In genomic region chr20:59825944-59826759, GRCh38 we compare ENCODE assay signal across 10 cellular contexts.
DNase-seq lines count a peak whose midpoint lies in the region; ATAC-seq and TF ChIP-seq lines count a peak whose summit lies in the region.
"Had no signal": no experiment of that assay in that cellular context is flagged by ENCODE, and none has a peak within 500 bp of the region (broad histone marks: within the 10 kb centered on the region; RNA-seq: fewer than 3 reads in every experiment).

No MANE protein-coding gene starts in this region.

- DNase-seq in NCI-H1105 (lab: John Stamatoyannopoulos, UW), result peak; percentile 63
- DNase-seq in NCI-H774 (lab: John Stamatoyannopoulos, UW), result peak; percentile 94
- DNase-seq in left ventricle myocardium superior, result peak; percentile 47
- no peak for DNase-seq in CD4-positive, alpha-beta T cell
- DNase-seq in stimulated activated naive CD4-positive, alpha-beta T cell (lab: John Stamatoyannopoulos, UW), result no peak
- DNase-seq: effector CD8-positive, alpha-beta T cell; NCI-H1694 treated with DMSO at 0.1 percent for 48 hours had no signal

- no peaks in the 10 kb centered on the region for H3K4me1 Mint-ChIP-seq in stimulated activated memory B cell treated with anti-CD40 and anti-IgM and Interleukin-4, amounts not matched to agents 10 μg/mL and 1 μg/mL and 100 μg/mL, for 72 hours
- H3K4me1 Mint-ChIP-seq in CD4-positive, alpha-beta T cell (ENCODE audit: low read depth), result no peaks in the 10 kb centered on the region

- no peaks in the 10 kb centered on the region for H3K27me3 ChIP-seq in CD4-positive, alpha-beta T cell (ENCODE audit: control insufficient read depth, insufficient read depth, low read length)

- CTCF ChIA-PET in CD4-positive, alpha-beta T cell (lab: Charles Lee), result no interaction called here

- POLR2A ChIA-PET in CD4-positive, alpha-beta T cell (lab: Charles Lee), result no interaction called here

- H3K36me3 Mint-ChIP-seq in stimulated activated memory B cell treated with anti-CD40 and anti-IgM and Interleukin-4, amounts not matched to agents 10 μg/mL and 1 μg/mL and 100 μg/mL, for 72 hours, result no peaks in the 10 kb centered on the region
- no peaks in the 10 kb centered on the region for H3K36me3 Mint-ChIP-seq in CD4-positive, alpha-beta T cell (ENCODE audit: low read depth)

- no peak overlapping the region for H3K27ac ChIP-seq in CD4-positive, alpha-beta T cell (ENCODE audit: low read depth, low read length)

- H3K9me3 Mint-ChIP-seq in stimulated activated memory B cell treated with anti-CD40 and anti-IgM and Interleukin-4, amounts not matched to agents 10 μg/mL and 1 μg/mL and 100 μg/mL, for 72 hours, result peaks cover 3% of the 10 kb centered on the region
- no peaks in the 10 kb centered on the region for H3K9me3 Mint-ChIP-seq in CD4-positive, alpha-beta T cell
- H3K9me3 Mint-ChIP-seq: T-helper 2 cell treated with Interferon-gamma antibody and Interleukin-4, amounts not matched to agents 5 μg/mL and 100 μg/mL, for 36 hours had no signal

- no peak overlapping the region for H3K4me3 Mint-ChIP-seq in stimulated activated memory B cell treated with anti-CD40 and anti-IgM and Interleukin-4, amounts not matched to agents 10 μg/mL and 1 μg/mL and 100 μg/mL, for 72 hours
- no peak overlapping the region for H3K4me3 Mint-ChIP-seq in CD4-positive, alpha-beta T cell
- H3K4me3 Mint-ChIP-seq: T-helper 2 cell treated with Interferon-gamma antibody and Interleukin-4, amounts not matched to agents 5 μg/mL and 100 μg/mL, for 36 hours had no signal

- H3K27ac Mint-ChIP-seq in stimulated activated memory B cell treated with anti-CD40 and anti-IgM and Interleukin-4, amounts not matched to agents 10 μg/mL and 1 μg/mL and 100 μg/mL, for 72 hours, result no peak overlapping the region
- H3K27ac Mint-ChIP-seq in CD4-positive, alpha-beta T cell, result no peak overlapping the region
- H3K27ac Mint-ChIP-seq: T-helper 2 cell treated with Interferon-gamma antibody and Interleukin-4, amounts not matched to agents 5 μg/mL and 100 μg/mL, for 36 hours had no signal

- H3K27me3 Mint-ChIP-seq in stimulated activated memory B cell treated with anti-CD40 and anti-IgM and Interleukin-4, amounts not matched to agents 10 μg/mL and 1 μg/mL and 100 μg/mL, for 72 hours, result peaks cover 10% of the 10 kb centered on the region
- H3K27me3 Mint-ChIP-seq in CD4-positive, alpha-beta T cell, result peaks cover 21% of the 10 kb centered on the region

- H3K9me3 ChIP-seq in CD4-positive, alpha-beta T cell (ENCODE audit: control insufficient read depth, low read length), result no peaks in the 10 kb centered on the region

- intact Hi-C loops in left ventricle myocardium superior (cut with micrococcal nuclease), result no loop called here
- intact Hi-C loops in CD4-positive, alpha-beta T cell (cut with DNase I, micrococcal nuclease), result no loop called here

- peak; percentile 80 for ATAC-seq in left ventricle myocardium superior
- ATAC-seq in stimulated activated memory B cell treated with anti-CD40 and anti-IgM and Interleukin-4, amounts not matched to agents 10 μg/mL and 1 μg/mL and 100 μg/mL, for 72 hours, result peak; percentile 25
- no peak for ATAC-seq in CD4-positive, alpha-beta T cell (ENCODE audit: poor library complexity)
- no peak for ATAC-seq in HG02852 (IDR thresholded peaks at IDR 0.05; ENCODE audit: unreplicated experiment)

- no peak for TF ChIP-seq CTCF in CD4-positive, alpha-beta T cell (IDR thresholded peaks at IDR 0.05)

Comparison
In these comparisons a context has a peak if more than half of its experiments do, and no peak if none do; other contexts are left out.
1. DNase-seq: peak in NCI-H1105 (single experiment), NCI-H774 (single experiment) and left ventricle myocardium superior (single experiment); none in CD4-positive, alpha-beta T cell (0 of 10) and stimulated activated naive CD4-positive, alpha-beta T cell (0 of 6).
2. ATAC-seq: peak in left ventricle myocardium superior (single experiment) and stimulated activated memory B cell treated with anti-CD40 and anti-IgM and Interleukin-4, amounts not matched to agents 10 μg/mL and 1 μg/mL and 100 μg/mL, for 72 hours (single experiment); none in CD4-positive, alpha-beta T cell (single experiment) and HG02852 (single experiment).